In genomic region chr18:4510709-4511108, GRCh38 we compare ENCODE assay signal across 14 cellular contexts. TPM values are rescaled to one million over a fixed set of nuclear protein-coding genes. Genes with fewer than 3 reads are reported as not detected.
DNase-seq lines count a peak whose midpoint lies in the region; ATAC-seq, FAIRE-seq and TF ChIP-seq lines count a peak whose summit lies in the region.
"Had no signal": no experiment of that assay in that cellular context is flagged by ENCODE, and none has a peak within 500 bp of the region (broad histone marks: within the 10 kb centered on the region; RNA-seq: fewer than 3 reads in every experiment).

No MANE protein-coding gene starts in this region.

- H3K9ac ChIP-seq in endothelial cell of umbilical vein (replicated peaks; ENCODE audit: extremely low read depth, insufficient read depth, low read length), result no peak overlapping the region
- H3K9ac ChIP-seq: BLaER1 had no signal

- no peaks in the 10 kb centered on the region for H3K79me2 ChIP-seq in endothelial cell of umbilical vein (ENCODE audit: control insufficient read depth, insufficient read depth, low read length)

- ATAC-seq in mucosa of descending colon, result peak; percentile 58

- H3K9me1 ChIP-seq in endothelial cell of umbilical vein (replicated peaks; ENCODE audit: control insufficient read depth, extremely low read depth, insufficient read depth, low read length), result no peaks in the 10 kb centered on the region

- H3K27ac ChIP-seq in endothelial cell of umbilical vein (ENCODE audit: insufficient read depth, low read depth, low read length) (no peak overlapping the region), SJCRH30 (no peak overlapping the region)
- H3K27ac ChIP-seq: BLaER1 had no signal

- POLR2A ChIA-PET in endothelial cell of umbilical vein (lab: Charles Lee), result no interaction called here

- H3K36me3 ChIP-seq in endothelial cell of umbilical vein (ENCODE audit: control insufficient read depth in 2 of 2, extremely low read depth in 1 of 2, insufficient read depth in 2 of 2, low read length in 2 of 2), result no peaks in the 10 kb centered on the region
- no peaks in the 10 kb centered on the region for H3K36me3 ChIP-seq in mucosa of descending colon (ENCODE audit: low read depth)
- no peaks in the 10 kb centered on the region for H3K36me3 ChIP-seq in SJCRH30
- H3K36me3 ChIP-seq: BLaER1 had no signal

- H2AFZ ChIP-seq in endothelial cell of umbilical vein (ENCODE audit: low read depth, low read length), result no peak overlapping the region

- BruUV-seq in endothelial cell of umbilical vein (replicated peaks; lab: Mats Ljungman, UMichigan), result no TSS peak

- H3K4me1 ChIP-seq in endothelial cell of umbilical vein (ENCODE audit: control insufficient read depth, extremely low read depth, insufficient read depth, low read length) (no peaks in the 10 kb centered on the region), mucosa of descending colon (ENCODE audit: low read depth) (no peaks in the 10 kb centered on the region), SJCRH30 (no peaks in the 10 kb centered on the region)
- H3K4me1 ChIP-seq: BLaER1 had no signal

- FAIRE-seq in endothelial cell of umbilical vein (lab: Jason Lieb, UNC), result peak; percentile 88

- no peak overlapping the region for H3K4me3 ChIP-seq in NB4 (ENCODE audit: low read depth, low read length)
- H3K4me3 ChIP-seq in endothelial cell of umbilical vein (replicated peaks in 1 of 3; ENCODE audit: insufficient read depth in 1 of 3, low read depth in 1 of 3, low read length in 3 of 3), result no peak overlapping the region
- H3K4me3 ChIP-seq in mucosa of descending colon, result no peak overlapping the region
- no peak overlapping the region for H3K4me3 ChIP-seq in SJCRH30
- H3K4me3 ChIP-seq: BLaER1 had no signal

- no peak overlapping the region for H3K4me2 ChIP-seq in endothelial cell of umbilical vein (ENCODE audit: insufficient read depth, low read length)
- H3K4me2 ChIP-seq: BLaER1 had no signal

- TF ChIP-seq POLR2A in NB4 (IDR thresholded peaks at IDR 0.05; ENCODE audit: extremely low read depth, insufficient read length) (no peak), endothelial cell of umbilical vein (IDR thresholded peaks at IDR 0.05; ENCODE audit: low read depth, low read length) (no peak)

- TF ChIP-seq CTCF in NB4 (IDR thresholded peaks at IDR 0.05; ENCODE audit: low read depth, low read length), result no peak
- TF ChIP-seq CTCF in endothelial cell of umbilical vein (IDR thresholded peaks at IDR 0.05; ENCODE audit: extremely low read depth in 1 of 2, insufficient read depth in 1 of 2, low read depth in 1 of 2, low read length in 2 of 2), result no peak
- no peak for TF ChIP-seq CTCF in mucosa of descending colon (IDR thresholded peaks at IDR 0.05)

- H3K9me3 ChIP-seq in endothelial cell of umbilical vein (replicated peaks; ENCODE audit: control insufficient read depth, insufficient read depth, low read length) (no peaks in the 10 kb centered on the region), mucosa of descending colon (peaks cover 10% of the 10 kb centered on the region), SJCRH30 (replicated peaks) (no peaks in the 10 kb centered on the region)

- intact Hi-C loops in endothelial cell of umbilical vein (cut with micrococcal nuclease) (no loop called here), mucosa of descending colon (cut with DNase I, micrococcal nuclease) (no loop called here)

- no peaks in the 10 kb centered on the region for H3K27me3 ChIP-seq in endothelial cell of umbilical vein (ENCODE audit: control insufficient read depth in 2 of 2, insufficient read depth in 2 of 2, low read length in 2 of 2)
- no peaks in the 10 kb centered on the region for H3K27me3 ChIP-seq in SJCRH30
- H3K27me3 ChIP-seq: BLaER1 had no signal

- DNase-seq in Ammon's horn (ENCODE audit: low spot score) (peak; percentile 8), NB4 (ENCODE audit: low read depth) (peak; percentile 34), endothelial cell of umbilical vein (ENCODE audit: low read depth, low spot score) (peak; percentile 17), mucosa of descending colon (no peak), SJCRH30 (no peak), OCI-M2 (lab: John Stamatoyannopoulos, UW; ENCODE audit: unreplicated experiment) (no peak), GM19240 (ENCODE audit: insufficient read length, low spot score) (no peak), GM03348 (ENCODE audit: low spot score) (no peak)
- DNase-seq: activated CD4-positive, alpha-beta T cell treated with anti-CD3 and anti-CD28 coated beads for 48 hours; effector CD8-positive, alpha-beta T cell; immature natural killer cell; NCI-H524 treated with DMSO at 0.1 percent for 48 hours; stimulated activated CD4-positive, alpha-beta T cell treated with anti-CD3 and anti-CD28 coated beads, Interleukin-4, amount 100 ng/mL, for 4 hours had no signal

- CTCF ChIA-PET in endothelial cell of umbilical vein (lab: Charles Lee), result no interaction called here

- dilution Hi-C loops in endothelial cell of umbilical vein (cut with MboI; ENCODE audit: extremely low pct_ligation_motif_present, low sequenced_read_pairs), result no loop called here

- H4K20me1 ChIP-seq in endothelial cell of umbilical vein (replicated peaks; ENCODE audit: control insufficient read depth, extremely low read depth, insufficient read depth, low read length), result no peaks in the 10 kb centered on the region
- H4K20me1 ChIP-seq: BLaER1 had no signal

TF ChIP-seq in endothelial cell of umbilical vein, 7 proteins besides CTCF, POLR2A, EP300 and RAD21:
- no peak for TF ChIP-seq JUN (IDR thresholded peaks at IDR 0.05; ENCODE audit: borderline replicate concordance, insufficient read depth, insufficient read length, low read depth)

RNA-seq across cellular contexts. Expression of gene DLGAP1, which starts 55.6 kb away (rescaled TPM):
- total RNA-seq in endothelial cell of umbilical vein (0.81 TPM in 1 of 2 replicates, not detected in the other), mucosa of descending colon (1 to 10 TPM in 2 of 3 donors, under 1 TPM in 1; 0.46 to 6.8 (median 4.1) TPM)
- polyA plus RNA-seq in endothelial cell of umbilical vein, result 0.04 TPM in 1 of 2 replicates, not detected in the other
- 0.07 TPM in 1 of 2 replicates, not detected in the other for polyA plus RNA-seq in endothelial cell of umbilical vein (2011; cell fraction: cytosol; rRNA removed)
- polyA plus RNA-seq in endothelial cell of umbilical vein (2011; cell fraction: nucleus; rRNA removed), result 0.47 TPM in 1 of 2 replicates, not detected in the other
- polyA plus RNA-seq in endothelial cell of umbilical vein (2012), result 0.48 TPM in 1 of 2 replicates, not detected in the other
- not detected in 2 replicates for polyA minus RNA-seq in endothelial cell of umbilical vein
- not detected for polyA minus RNA-seq in endothelial cell of umbilical vein (2011; cell fraction: cytosol; rRNA and poly(A)+ RNA removed)
- 0.53 TPM in 1 of 2 replicates, not detected in the other for polyA minus RNA-seq in endothelial cell of umbilical vein (2011; cell fraction: nucleus; rRNA and poly(A)+ RNA removed)
- total RNA-seq in SJCRH30 (2014; rRNA removed; shearing (Covaris generic)), result 0.99 and 2.8 TPM in 2 replicates
- polyA plus RNA-seq: immature natural killer cell had no signal

Comparison
In these comparisons a context has a peak if more than half of its experiments do, and no peak if none do; other contexts are left out.
1. DNase-seq: peak in Ammon's horn (single experiment), NB4 (single experiment) and endothelial cell of umbilical vein (single experiment); none in mucosa of descending colon (0 of 3), SJCRH30 (0 of 2), OCI-M2 (single experiment), GM19240 (single experiment) and GM03348 (single experiment).